4 cellular contexts compared by ENCODE assay signal in genomic region chr5:972575-972974, GRCh38. TPM values are rescaled to one million over a fixed set of nuclear protein-coding genes. Genes with fewer than 3 reads are reported as not detected.
"Had no signal": no experiment of that assay in that cellular context is flagged by ENCODE, and none has a peak within 500 bp of the region (broad histone marks: within the 10 kb centered on the region; RNA-seq: fewer than 3 reads in every experiment).

No MANE protein-coding gene starts in this region.

RNA-seq across cellular contexts. Expression of gene NKD2, which starts 36.0 kb away (rescaled TPM):
- total RNA-seq: mononuclear cell, myocyte had no signal
- polyA plus RNA-seq: immature natural killer cell, keratinocyte had no signal
